ENCODE assay signal across 14 cellular contexts in genomic region chr11:74257934-74258553, GRCh38. TPM values are rescaled to one million over a fixed set of nuclear protein-coding genes. Genes with fewer than 3 reads are reported as not detected.
A peak's percentile ranks its signal among the peaks of the same experiment; 100 is the strongest.
DNase-seq lines count a peak whose midpoint lies in the region; ATAC-seq and TF ChIP-seq lines count a peak whose summit lies in the region.
"Had no signal": no experiment of that assay in that cellular context is flagged by ENCODE, and none has a peak within 500 bp of the region (broad histone marks: within the 10 kb centered on the region; RNA-seq: fewer than 3 reads in every experiment).

No MANE protein-coding gene starts in this region.

- peaks cover 0 to 4% (median 2%) of the 10 kb centered on the region in 7 donors for H3K9me3 Mint-ChIP-seq in CD14-positive monocyte
- H3K9me3 Mint-ChIP-seq: CD8-positive, alpha-beta memory T cell had no signal

- H3K27ac ChIP-seq in SK-N-SH (ENCODE audit: low read depth in 2 of 2, low read length in 1 of 2) (peak overlapping the region in 1 of 2 experiments; percentile 15; a peak in 1 of 4 replicates), WERI-Rb-1 (no peak overlapping the region)
- H3K27ac ChIP-seq: SJSA1, tibial nerve had no signal

- H3K9me2 ChIP-seq in SK-N-SH: no peaks in the 10 kb centered on the region

- CTCF ChIA-PET in SK-N-SH (lab: Yijun Ruan, JAX): interaction anchor here (0.5 to 4.2 kb wide), 4 partner anchors 154 to 309 kb away, joined by 3 to 24 read pairs (median 3); no protein-coding TSS in a partner anchor

- no peak overlapping the region for H3K9ac ChIP-seq in SK-N-SH

- peaks cover 0 to 2% (median 1%) of the 10 kb centered on the region in 3 donors for H3K27me3 Mint-ChIP-seq in CD14-positive monocyte (ENCODE audit: low read depth in 3 of 3)

- no peak for TF ChIP-seq RAD21 in SK-N-SH (IDR thresholded peaks at IDR 0.05; ENCODE audit: low read length)

- TF ChIP-seq EP300 in SK-N-SH (IDR thresholded peaks at IDR 0.05; ENCODE audit: borderline replicate concordance in 1 of 2, low read depth in 1 of 2, low read length in 1 of 2): no peak

- H3K4me3 ChIP-seq in SK-N-SH (ENCODE audit: low read depth in 2 of 2, low read length in 1 of 2) (no peak overlapping the region), foreskin fibroblast (ENCODE audit: low read depth in 1 of 2, low read length in 2 of 2) (no peak overlapping the region), WERI-Rb-1 (ENCODE audit: low read depth, low read length) (no peak overlapping the region)
- H3K4me3 ChIP-seq: SJSA1, tibial nerve had no signal

- in situ Hi-C loops in G401 (cut with HindIII; ENCODE audit: low sequenced_read_pairs): no loop called here

- POLR2A ChIA-PET in SK-N-SH (lab: Yijun Ruan, JAX): no interaction called here

- 54% methylated on average over 4 of the region's 4 CpGs for WGBS in SK-N-SH (ENCODE audit: low lambda C conversion rate)

- H3K4me3 Mint-ChIP-seq in CD14-positive monocyte: no peak overlapping the region
- H3K4me3 Mint-ChIP-seq: CD8-positive, alpha-beta memory T cell had no signal

- H3K9me3 ChIP-seq in SK-N-SH (no peaks in the 10 kb centered on the region), WERI-Rb-1 (ENCODE audit: severe bottlenecking) (no peaks in the 10 kb centered on the region)
- H3K9me3 ChIP-seq: SJSA1, tibial nerve had no signal

- peaks cover 10% of the 10 kb centered on the region for H3F3A ChIP-seq in SK-N-SH (replicated peaks; ENCODE audit: insufficient read depth)

- H3K36me3 ChIP-seq in SK-N-SH (replicated peaks in 1 of 2; ENCODE audit: control insufficient read depth in 1 of 2, insufficient read depth in 2 of 2, low read length in 1 of 2) (peaks cover 9 to 32% of the 10 kb centered on the region in 2 experiments), WERI-Rb-1 (peaks cover 9% of the 10 kb centered on the region)

- peaks cover 0 to 10% of the 10 kb centered on the region in 2 experiments; a peak in 1 of 4 replicates for H3K4me1 ChIP-seq in SK-N-SH (ENCODE audit: control insufficient read depth in 1 of 2, insufficient read depth in 2 of 2, low read depth in 1 of 2, low read length in 1 of 2)
- H3K4me1 ChIP-seq: SJSA1 had no signal

- H3K27ac Mint-ChIP-seq in CD14-positive monocyte: no peak overlapping the region

- no peaks in the 10 kb centered on the region for H4K20me1 ChIP-seq in SK-N-SH (ENCODE audit: insufficient read depth)

- no peaks in the 10 kb centered on the region for H3K27me3 ChIP-seq in SK-N-SH (ENCODE audit: insufficient read depth)
- no peaks in the 10 kb centered on the region for H3K27me3 ChIP-seq in WERI-Rb-1 (ENCODE audit: insufficient read depth, low read depth, severe bottlenecking)
- H3K27me3 ChIP-seq: SJSA1, tibial nerve had no signal

- peaks cover 5% of the 10 kb centered on the region for H3K4me1 Mint-ChIP-seq in CD14-positive monocyte

- no peak for ATAC-seq in HG03097 (IDR thresholded peaks at IDR 0.05; ENCODE audit: low FRiP score, unreplicated experiment)

- H3K4me2 ChIP-seq in SK-N-SH: 0 out of 2 replicates have a peak overlapping the region, but pooled peaks have one; percentile 8

- no peak overlapping the region for H2AFZ ChIP-seq in SK-N-SH (ENCODE audit: low read depth)

- intact Hi-C loops in CD14-positive monocyte (cut with micrococcal nuclease): loop anchor here (10.0 kb wide), 3 partner anchors 187 to 317 kb away; no protein-coding TSS in a partner anchor

- H3K36me3 Mint-ChIP-seq in CD14-positive monocyte: peaks cover 20 to 23% of the 10 kb centered on the region in 2 donors

- DNase-seq in G401 (ENCODE audit: low spot score) (peak; percentile 30), SK-N-SH (no peak), foreskin fibroblast (peak; percentile 56 to 79), pons (ENCODE audit: low spot score) (peak; percentile 48), WERI-Rb-1 (no peak), SKM-1 (lab: John Stamatoyannopoulos, UW; ENCODE audit: unreplicated experiment) (no peak), CD14-positive monocyte (ENCODE audit: low spot score) (no peak)
- DNase-seq: CD8-positive, alpha-beta memory T cell; glutamatergic neuron; NCI-H2227 treated with DMSO at 0.1 percent for 48 hours; stimulated activated CD4-positive, alpha-beta T cell treated with anti-CD3 and anti-CD28 coated beads, Interleukin-4, amount 100 ng/mL, for 24 hours had no signal

- TF ChIP-seq CTCF in SK-N-SH (IDR thresholded peaks at IDR 0.05) (no peak), foreskin fibroblast (IDR thresholded peaks at IDR 0.05; ENCODE audit: low read depth, low read length) (no peak), WERI-Rb-1 (IDR thresholded peaks at IDR 0.05; ENCODE audit: low read depth, low read length) (no peak), CD14-positive monocyte (IDR thresholded peaks at IDR 0.05) (no peak)

- H3K79me2 ChIP-seq in SK-N-SH (ENCODE audit: insufficient read depth): no peaks in the 10 kb centered on the region

TF ChIP-seq in SK-N-SH, 30 proteins besides CTCF, POLR2A, EP300 and RAD21:
- TF ChIP-seq NFIC (IDR thresholded peaks at IDR 0.05; ENCODE audit: borderline replicate concordance) (no peak), SMC3 (IDR thresholded peaks at IDR 0.05; ENCODE audit: low read depth, low read length) (no peak), SIN3A (IDR thresholded peaks at IDR 0.05; ENCODE audit: borderline replicate concordance, low read depth, low read length) (no peak), FOSL2 (IDR thresholded peaks at IDR 0.05; ENCODE audit: borderline replicate concordance, low read depth) (no peak)
- TF ChIP-seq, protein P1, sequence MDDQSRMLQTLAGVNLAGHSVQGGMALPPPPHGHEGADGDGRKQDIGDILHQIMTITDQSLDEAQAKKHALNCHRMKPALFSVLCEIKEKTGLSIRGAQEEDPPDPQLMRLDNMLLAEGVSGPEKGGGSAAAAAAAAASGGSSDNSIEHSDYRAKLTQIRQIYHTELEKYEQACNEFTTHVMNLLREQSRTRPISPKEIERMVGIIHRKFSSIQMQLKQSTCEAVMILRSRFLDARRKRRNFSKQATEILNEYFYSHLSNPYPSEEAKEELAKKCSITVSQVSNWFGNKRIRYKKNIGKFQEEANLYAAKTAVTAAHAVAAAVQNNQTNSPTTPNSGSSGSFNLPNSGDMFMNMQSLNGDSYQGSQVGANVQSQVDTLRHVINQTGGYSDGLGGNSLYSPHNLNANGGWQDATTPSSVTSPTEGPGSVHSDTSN (IDR thresholded peaks at IDR 0.05): peak; percentile 57

RNA-seq across cellular contexts. Expression of gene P4HA3, which starts 53.4 kb away (rescaled TPM):
- 0.85 and 1.8 TPM in 2 replicates for total RNA-seq in G401 (2014; rRNA removed; shearing (Covaris generic))
- polyA plus RNA-seq in SK-N-SH (2012; rRNA removed): 8.4 and 9.0 TPM in 2 replicates
- polyA plus RNA-seq in SK-N-SH (2012; cell fraction: cytosol; rRNA removed): 6.3 and 7.4 TPM in 2 replicates
- polyA plus RNA-seq in SK-N-SH (2012; cell fraction: nucleus; rRNA removed): 7.4 and 8.3 TPM in 2 replicates
- polyA plus RNA-seq in CD14-positive monocyte: not detected
- total RNA-seq: CD8-positive, alpha-beta memory T cell had no signal
- polyA plus RNA-seq: CD8-positive, alpha-beta memory T cell had no signal

Comparison
In these comparisons a context has a peak if more than half of its experiments do, and no peak if none do; other contexts are left out.
1. DNase-seq: peak in G401 (single experiment), foreskin fibroblast (2 of 2) and pons (single experiment); none in SK-N-SH (single experiment), WERI-Rb-1 (single experiment), SKM-1 (single experiment) and CD14-positive monocyte (single experiment).